ENCODE assay signal across 1 cellular context in the genomic region with DNA sequence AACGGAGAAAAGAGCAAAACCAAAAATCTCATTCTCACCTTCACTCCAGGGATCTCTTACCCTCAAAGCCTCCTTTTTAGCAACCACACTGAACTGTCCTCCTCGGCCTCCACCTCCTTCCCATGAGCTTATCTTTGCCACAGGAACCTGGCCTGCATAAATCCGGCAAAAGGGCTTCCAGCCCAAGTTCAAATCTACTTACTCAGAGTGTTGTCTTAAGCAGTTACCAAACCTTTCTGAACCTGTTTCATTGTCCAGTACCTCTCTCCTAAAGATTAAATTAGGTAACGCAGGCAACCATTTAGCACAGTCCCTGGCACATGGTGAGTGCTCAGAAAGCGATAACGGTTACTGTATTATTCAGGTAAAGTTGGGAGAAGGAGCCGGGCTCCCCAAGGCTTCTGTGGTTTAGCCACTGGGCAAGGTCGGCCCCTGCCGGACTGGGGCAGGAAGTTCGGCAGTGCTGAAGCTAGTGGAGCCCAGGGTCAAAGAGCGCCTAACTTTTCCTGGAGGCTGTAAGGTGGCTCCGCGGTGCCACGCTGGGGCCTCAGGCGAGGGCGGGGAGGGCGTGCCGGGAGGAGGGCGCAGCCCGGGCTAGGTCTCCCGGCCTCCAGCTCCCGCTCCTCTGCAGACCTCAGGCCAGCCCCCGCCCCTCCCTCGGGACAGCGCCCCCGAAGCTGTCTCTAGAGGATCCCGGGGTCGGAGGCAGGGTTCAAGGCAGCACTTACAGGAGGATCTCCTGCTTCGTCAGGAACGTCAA.
TF ChIP-seq lines count a peak whose summit lies in the region.

No MANE protein-coding gene starts in this region.

TF ChIP-seq in HepG2, 621 proteins besides CTCF, POLR2A, EP300 and RAD21 (continued from another document and continues in another):
- TF ChIP-seq, protein P1, sequence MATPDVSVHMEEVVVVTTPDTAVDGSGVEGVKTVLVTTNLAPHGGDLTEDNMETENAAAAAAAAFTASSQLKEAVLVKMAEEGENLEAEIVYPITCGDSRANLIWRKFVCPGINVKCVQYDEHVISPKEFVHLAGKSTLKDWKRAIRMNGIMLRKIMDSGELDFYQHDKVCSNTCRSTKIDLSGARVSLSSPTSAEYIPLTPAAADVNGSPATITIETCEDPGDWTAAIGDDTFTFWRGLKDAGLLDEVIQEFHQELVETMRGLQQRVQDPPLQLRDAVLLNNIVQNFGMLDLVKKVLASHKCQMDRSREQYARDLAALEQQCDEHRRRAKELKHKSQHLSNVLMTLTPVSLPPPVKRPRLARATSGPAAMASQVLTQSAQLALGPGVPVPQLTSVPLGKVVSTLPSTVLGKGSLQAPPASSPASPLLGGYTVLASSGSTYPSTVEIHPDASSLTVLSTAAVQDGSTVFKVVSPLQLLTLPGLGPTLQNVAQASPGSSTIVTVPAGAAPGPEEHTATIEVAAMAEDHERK (CRISPR knock-in tag; IDR thresholded peaks at IDR 0.05; ENCODE audit: low read depth) = no peak; the same call in 1 of the 2 replicates
- no peak for TF ChIP-seq ZNF589 (CRISPR knock-in tag; conservative IDR thresholded peaks at IDR 0.05)
- TF ChIP-seq ZFP36L2 (CRISPR knock-in tag; IDR thresholded peaks at IDR 0.05) = 0 out of 2 replicates have a peak, but pooled peaks have one; percentile 18
- 0 out of 2 replicates have a peak, but pooled peaks have one; percentile 36 for TF ChIP-seq ZNF510 (CRISPR knock-in tag; IDR thresholded peaks at IDR 0.05; ENCODE audit: low read depth)
- no peak for TF ChIP-seq ZBTB3 (CRISPR knock-in tag; IDR thresholded peaks at IDR 0.05; ENCODE audit: borderline replicate concordance, low read depth)
- TF ChIP-seq HDAC1 (CRISPR knock-in tag; IDR thresholded peaks at IDR 0.05) = peak; percentile 59; the same call in 1 of the 2 replicates
- TF ChIP-seq, protein P2, sequence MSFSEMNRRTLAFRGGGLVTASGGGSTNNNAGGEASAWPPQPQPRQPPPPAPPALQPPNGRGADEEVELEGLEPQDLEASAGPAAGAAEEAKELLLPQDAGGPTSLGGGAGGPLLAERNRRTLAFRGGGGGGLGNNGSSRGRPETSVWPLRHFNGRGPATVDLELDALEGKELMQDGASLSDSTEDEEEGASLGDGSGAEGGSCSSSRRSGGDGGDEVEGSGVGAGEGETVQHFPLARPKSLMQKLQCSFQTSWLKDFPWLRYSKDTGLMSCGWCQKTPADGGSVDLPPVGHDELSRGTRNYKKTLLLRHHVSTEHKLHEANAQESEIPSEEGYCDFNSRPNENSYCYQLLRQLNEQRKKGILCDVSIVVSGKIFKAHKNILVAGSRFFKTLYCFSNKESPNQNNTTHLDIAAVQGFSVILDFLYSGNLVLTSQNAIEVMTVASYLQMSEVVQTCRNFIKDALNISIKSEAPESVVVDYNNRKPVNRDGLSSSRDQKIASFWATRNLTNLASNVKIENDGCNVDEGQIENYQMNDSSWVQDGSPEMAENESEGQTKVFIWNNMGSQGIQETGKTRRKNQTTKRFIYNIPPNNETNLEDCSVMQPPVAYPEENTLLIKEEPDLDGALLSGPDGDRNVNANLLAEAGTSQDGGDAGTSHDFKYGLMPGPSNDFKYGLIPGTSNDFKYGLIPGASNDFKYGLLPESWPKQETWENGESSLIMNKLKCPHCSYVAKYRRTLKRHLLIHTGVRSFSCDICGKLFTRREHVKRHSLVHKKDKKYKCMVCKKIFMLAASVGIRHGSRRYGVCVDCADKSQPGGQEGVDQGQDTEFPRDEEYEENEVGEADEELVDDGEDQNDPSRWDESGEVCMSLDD (CRISPR knock-in tag; IDR thresholded peaks at IDR 0.05; ENCODE audit: borderline replicate concordance) = no peak
- TF ChIP-seq ZSCAN20 (CRISPR knock-in tag; IDR thresholded peaks at IDR 0.05; ENCODE audit: borderline replicate concordance) = 0 out of 2 replicates have a peak, but pooled peaks have one; percentile 56
- no peak for TF ChIP-seq ZNF326 (CRISPR knock-in tag; IDR thresholded peaks at IDR 0.05; ENCODE audit: borderline replicate concordance)
- TF ChIP-seq, protein P3, sequence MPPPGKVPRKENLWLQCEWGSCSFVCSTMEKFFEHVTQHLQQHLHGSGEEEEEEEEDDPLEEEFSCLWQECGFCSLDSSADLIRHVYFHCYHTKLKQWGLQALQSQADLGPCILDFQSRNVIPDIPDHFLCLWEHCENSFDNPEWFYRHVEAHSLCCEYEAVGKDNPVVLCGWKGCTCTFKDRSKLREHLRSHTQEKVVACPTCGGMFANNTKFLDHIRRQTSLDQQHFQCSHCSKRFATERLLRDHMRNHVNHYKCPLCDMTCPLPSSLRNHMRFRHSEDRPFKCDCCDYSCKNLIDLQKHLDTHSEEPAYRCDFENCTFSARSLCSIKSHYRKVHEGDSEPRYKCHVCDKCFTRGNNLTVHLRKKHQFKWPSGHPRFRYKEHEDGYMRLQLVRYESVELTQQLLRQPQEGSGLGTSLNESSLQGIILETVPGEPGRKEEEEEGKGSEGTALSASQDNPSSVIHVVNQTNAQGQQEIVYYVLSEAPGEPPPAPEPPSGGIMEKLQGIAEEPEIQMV (CRISPR knock-in tag; IDR thresholded peaks at IDR 0.05; ENCODE audit: low read depth) = 0 out of 2 replicates have a peak, but pooled peaks have one; percentile 36
- peak; percentile 69; the same call in 1 of the 2 replicates for TF ChIP-seq MAZ (IDR thresholded peaks at IDR 0.05; ENCODE audit: borderline replicate concordance, low read depth, low read length)
- peak; percentile 58; the same call in 1 of the 2 replicates for TF ChIP-seq MAZ (CRISPR knock-in tag; IDR thresholded peaks at IDR 0.05; ENCODE audit: low read depth)
- TF ChIP-seq, protein P4, sequence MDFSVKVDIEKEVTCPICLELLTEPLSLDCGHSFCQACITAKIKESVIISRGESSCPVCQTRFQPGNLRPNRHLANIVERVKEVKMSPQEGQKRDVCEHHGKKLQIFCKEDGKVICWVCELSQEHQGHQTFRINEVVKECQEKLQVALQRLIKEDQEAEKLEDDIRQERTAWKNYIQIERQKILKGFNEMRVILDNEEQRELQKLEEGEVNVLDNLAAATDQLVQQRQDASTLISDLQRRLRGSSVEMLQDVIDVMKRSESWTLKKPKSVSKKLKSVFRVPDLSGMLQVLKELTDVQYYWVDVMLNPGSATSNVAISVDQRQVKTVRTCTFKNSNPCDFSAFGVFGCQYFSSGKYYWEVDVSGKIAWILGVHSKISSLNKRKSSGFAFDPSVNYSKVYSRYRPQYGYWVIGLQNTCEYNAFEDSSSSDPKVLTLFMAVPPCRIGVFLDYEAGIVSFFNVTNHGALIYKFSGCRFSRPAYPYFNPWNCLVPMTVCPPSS (IDR thresholded peaks at IDR 0.05) = no peak
- peak; percentile 70 for TF ChIP-seq KDM5B (CRISPR knock-in tag; IDR thresholded peaks at IDR 0.05; ENCODE audit: borderline replicate concordance)
- TF ChIP-seq, protein P5, sequence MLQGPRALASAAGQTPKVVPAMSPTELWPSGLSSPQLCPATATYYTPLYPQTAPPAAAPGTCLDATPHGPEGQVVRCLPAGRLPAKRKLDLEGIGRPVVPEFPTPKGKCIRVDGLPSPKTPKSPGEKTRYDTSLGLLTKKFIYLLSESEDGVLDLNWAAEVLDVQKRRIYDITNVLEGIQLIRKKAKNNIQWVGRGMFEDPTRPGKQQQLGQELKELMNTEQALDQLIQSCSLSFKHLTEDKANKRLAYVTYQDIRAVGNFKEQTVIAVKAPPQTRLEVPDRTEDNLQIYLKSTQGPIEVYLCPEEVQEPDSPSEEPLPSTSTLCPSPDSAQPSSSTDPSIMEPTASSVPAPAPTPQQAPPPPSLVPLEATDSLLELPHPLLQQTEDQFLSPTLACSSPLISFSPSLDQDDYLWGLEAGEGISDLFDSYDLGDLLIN (CRISPR knock-in tag; IDR thresholded peaks at IDR 0.05; ENCODE audit: borderline replicate concordance) = no peak
- TF ChIP-seq SIN3A (IDR thresholded peaks at IDR 0.05; ENCODE audit: borderline replicate concordance, low read depth, low read length) = 0 out of 2 replicates have a peak, but pooled peaks have one; percentile 75
- no peak for TF ChIP-seq ZSCAN12 (CRISPR knock-in tag; IDR thresholded peaks at IDR 0.05)
- TF ChIP-seq, protein P6, sequence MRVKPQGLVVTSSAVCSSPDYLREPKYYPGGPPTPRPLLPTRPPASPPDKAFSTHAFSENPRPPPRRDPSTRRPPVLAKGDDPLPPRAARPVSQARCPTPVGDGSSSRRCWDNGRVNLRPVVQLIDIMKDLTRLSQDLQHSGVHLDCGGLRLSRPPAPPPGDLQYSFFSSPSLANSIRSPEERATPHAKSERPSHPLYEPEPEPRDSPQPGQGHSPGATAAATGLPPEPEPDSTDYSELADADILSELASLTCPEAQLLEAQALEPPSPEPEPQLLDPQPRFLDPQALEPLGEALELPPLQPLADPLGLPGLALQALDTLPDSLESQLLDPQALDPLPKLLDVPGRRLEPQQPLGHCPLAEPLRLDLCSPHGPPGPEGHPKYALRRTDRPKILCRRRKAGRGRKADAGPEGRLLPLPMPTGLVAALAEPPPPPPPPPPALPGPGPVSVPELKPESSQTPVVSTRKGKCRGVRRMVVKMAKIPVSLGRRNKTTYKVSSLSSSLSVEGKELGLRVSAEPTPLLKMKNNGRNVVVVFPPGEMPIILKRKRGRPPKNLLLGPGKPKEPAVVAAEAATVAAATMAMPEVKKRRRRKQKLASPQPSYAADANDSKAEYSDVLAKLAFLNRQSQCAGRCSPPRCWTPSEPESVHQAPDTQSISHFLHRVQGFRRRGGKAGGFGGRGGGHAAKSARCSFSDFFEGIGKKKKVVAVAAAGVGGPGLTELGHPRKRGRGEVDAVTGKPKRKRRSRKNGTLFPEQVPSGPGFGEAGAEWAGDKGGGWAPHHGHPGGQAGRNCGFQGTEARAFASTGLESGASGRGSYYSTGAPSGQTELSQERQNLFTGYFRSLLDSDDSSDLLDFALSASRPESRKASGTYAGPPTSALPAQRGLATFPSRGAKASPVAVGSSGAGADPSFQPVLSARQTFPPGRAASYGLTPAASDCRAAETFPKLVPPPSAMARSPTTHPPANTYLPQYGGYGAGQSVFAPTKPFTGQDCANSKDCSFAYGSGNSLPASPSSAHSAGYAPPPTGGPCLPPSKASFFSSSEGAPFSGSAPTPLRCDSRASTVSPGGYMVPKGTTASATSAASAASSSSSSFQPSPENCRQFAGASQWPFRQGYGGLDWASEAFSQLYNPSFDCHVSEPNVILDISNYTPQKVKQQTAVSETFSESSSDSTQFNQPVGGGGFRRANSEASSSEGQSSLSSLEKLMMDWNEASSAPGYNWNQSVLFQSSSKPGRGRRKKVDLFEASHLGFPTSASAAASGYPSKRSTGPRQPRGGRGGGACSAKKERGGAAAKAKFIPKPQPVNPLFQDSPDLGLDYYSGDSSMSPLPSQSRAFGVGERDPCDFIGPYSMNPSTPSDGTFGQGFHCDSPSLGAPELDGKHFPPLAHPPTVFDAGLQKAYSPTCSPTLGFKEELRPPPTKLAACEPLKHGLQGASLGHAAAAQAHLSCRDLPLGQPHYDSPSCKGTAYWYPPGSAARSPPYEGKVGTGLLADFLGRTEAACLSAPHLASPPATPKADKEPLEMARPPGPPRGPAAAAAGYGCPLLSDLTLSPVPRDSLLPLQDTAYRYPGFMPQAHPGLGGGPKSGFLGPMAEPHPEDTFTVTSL (CRISPR knock-in tag; IDR thresholded peaks at IDR 0.05; ENCODE audit: borderline replicate concordance) = peak; percentile 10; the same call in 1 of the 2 replicates
- no peak for TF ChIP-seq STAT5B (CRISPR knock-in tag; IDR thresholded peaks at IDR 0.05)
- no peak for TF ChIP-seq CHD2 (IDR thresholded peaks at IDR 0.05; ENCODE audit: low read depth, low read length)
- TF ChIP-seq, protein P7, sequence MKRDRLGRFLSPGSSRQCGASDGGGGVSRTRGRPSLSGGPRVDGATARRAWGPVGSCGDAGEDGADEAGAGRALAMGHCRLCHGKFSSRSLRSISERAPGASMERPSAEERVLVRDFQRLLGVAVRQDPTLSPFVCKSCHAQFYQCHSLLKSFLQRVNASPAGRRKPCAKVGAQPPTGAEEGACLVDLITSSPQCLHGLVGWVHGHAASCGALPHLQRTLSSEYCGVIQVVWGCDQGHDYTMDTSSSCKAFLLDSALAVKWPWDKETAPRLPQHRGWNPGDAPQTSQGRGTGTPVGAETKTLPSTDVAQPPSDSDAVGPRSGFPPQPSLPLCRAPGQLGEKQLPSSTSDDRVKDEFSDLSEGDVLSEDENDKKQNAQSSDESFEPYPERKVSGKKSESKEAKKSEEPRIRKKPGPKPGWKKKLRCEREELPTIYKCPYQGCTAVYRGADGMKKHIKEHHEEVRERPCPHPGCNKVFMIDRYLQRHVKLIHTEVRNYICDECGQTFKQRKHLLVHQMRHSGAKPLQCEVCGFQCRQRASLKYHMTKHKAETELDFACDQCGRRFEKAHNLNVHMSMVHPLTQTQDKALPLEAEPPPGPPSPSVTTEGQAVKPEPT (CRISPR knock-in tag; IDR thresholded peaks at IDR 0.05; ENCODE audit: low read depth) = 0 out of 2 replicates have a peak, but pooled peaks have one; percentile 31
- 0 out of 4 replicates have a peak, but pooled peaks of 1 of the 2 experiments have one; percentile 44 for TF ChIP-seq NR2F1 (CRISPR knock-in tag; IDR thresholded peaks at IDR 0.05)
- TF ChIP-seq, protein P8, sequence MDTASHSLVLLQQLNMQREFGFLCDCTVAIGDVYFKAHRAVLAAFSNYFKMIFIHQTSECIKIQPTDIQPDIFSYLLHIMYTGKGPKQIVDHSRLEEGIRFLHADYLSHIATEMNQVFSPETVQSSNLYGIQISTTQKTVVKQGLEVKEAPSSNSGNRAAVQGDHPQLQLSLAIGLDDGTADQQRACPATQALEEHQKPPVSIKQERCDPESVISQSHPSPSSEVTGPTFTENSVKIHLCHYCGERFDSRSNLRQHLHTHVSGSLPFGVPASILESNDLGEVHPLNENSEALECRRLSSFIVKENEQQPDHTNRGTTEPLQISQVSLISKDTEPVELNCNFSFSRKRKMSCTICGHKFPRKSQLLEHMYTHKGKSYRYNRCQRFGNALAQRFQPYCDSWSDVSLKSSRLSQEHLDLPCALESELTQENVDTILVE (CRISPR knock-in tag; IDR thresholded peaks at IDR 0.05) = no peak
- no peak for TF ChIP-seq ZNF383 (CRISPR knock-in tag; IDR thresholded peaks at IDR 0.05; ENCODE audit: borderline replicate concordance)
- TF ChIP-seq, protein P9, sequence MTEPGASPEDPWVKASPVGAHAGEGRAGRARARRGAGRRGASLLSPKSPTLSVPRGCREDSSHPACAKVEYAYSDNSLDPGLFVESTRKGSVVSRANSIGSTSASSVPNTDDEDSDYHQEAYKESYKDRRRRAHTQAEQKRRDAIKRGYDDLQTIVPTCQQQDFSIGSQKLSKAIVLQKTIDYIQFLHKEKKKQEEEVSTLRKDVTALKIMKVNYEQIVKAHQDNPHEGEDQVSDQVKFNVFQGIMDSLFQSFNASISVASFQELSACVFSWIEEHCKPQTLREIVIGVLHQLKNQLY (CRISPR knock-in tag; IDR thresholded peaks at IDR 0.05) = peak; percentile 20; the same call in 1 of the 2 replicates
- TF ChIP-seq MEF2D (CRISPR knock-in tag; IDR thresholded peaks at IDR 0.05) = no peak
- TF ChIP-seq, protein P10, sequence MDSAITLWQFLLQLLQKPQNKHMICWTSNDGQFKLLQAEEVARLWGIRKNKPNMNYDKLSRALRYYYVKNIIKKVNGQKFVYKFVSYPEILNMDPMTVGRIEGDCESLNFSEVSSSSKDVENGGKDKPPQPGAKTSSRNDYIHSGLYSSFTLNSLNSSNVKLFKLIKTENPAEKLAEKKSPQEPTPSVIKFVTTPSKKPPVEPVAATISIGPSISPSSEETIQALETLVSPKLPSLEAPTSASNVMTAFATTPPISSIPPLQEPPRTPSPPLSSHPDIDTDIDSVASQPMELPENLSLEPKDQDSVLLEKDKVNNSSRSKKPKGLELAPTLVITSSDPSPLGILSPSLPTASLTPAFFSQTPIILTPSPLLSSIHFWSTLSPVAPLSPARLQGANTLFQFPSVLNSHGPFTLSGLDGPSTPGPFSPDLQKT (CRISPR knock-in tag; IDR thresholded peaks at IDR 0.05; ENCODE audit: borderline replicate concordance) = no peak
- TF ChIP-seq SMC3 (IDR thresholded peaks at IDR 0.05; ENCODE audit: low read length) = peak; percentile 42; the same call in 1 of the 2 replicates
- TF ChIP-seq ZNF3 (CRISPR knock-in tag; IDR thresholded peaks at IDR 0.05) = no peak
- TF ChIP-seq ZBTB8A (CRISPR knock-in tag; IDR thresholded peaks at IDR 0.05; ENCODE audit: borderline replicate concordance, low read depth) = no peak
- no peak for TF ChIP-seq ZNF10 (CRISPR knock-in tag; IDR thresholded peaks at IDR 0.05; ENCODE audit: borderline replicate concordance, low read depth)
- peak; percentile 51; the same call in 1 of the 2 replicates for TF ChIP-seq KAT8 (CRISPR knock-in tag; IDR thresholded peaks at IDR 0.05)
